In genomic region chr14:22221508-22221907, GRCh38 we compare ENCODE assay signal across 9 cellular contexts.
DNase-seq lines count a peak whose midpoint lies in the region; ATAC-seq, FAIRE-seq and TF ChIP-seq lines count a peak whose summit lies in the region.
"Had no signal": no experiment of that assay in that cellular context is flagged by ENCODE, and none has a peak within 500 bp of the region (broad histone marks: within the 10 kb centered on the region; RNA-seq: fewer than 3 reads in every experiment).

No MANE protein-coding gene starts in this region.

- H3K36me3 Mint-ChIP-seq in natural killer cell = no peaks in the 10 kb centered on the region
- no peaks in the 10 kb centered on the region for H3K36me3 Mint-ChIP-seq in natural killer cell treated with Interleukin-12 subunit alpha and Interleukin-12 subunit beta and Interleukin-15 and Interleukin-18, amount 100 ng/mL, for 72 hours
- no peaks in the 10 kb centered on the region for H3K36me3 Mint-ChIP-seq in central memory CD8-positive, alpha-beta T cell (ENCODE audit: insufficient read depth)

- H3K27ac ChIP-seq in small intestine (ENCODE audit: low read depth in 1 of 2, low read length in 1 of 2) = no peak overlapping the region

- no peaks in the 10 kb centered on the region for H3K4me1 ChIP-seq in small intestine (ENCODE audit: control insufficient read depth in 2 of 2, insufficient read depth in 1 of 2, low read depth in 1 of 2, low read length in 1 of 2)

- FAIRE-seq in small intestine (lab: Jason Lieb, UNC) = no peak

- H3K27ac Mint-ChIP-seq in natural killer cell = no peak overlapping the region
- no peak overlapping the region for H3K27ac Mint-ChIP-seq in natural killer cell treated with Interleukin-12 subunit alpha and Interleukin-12 subunit beta and Interleukin-15 and Interleukin-18, amount 100 ng/mL, for 72 hours
- H3K27ac Mint-ChIP-seq in central memory CD8-positive, alpha-beta T cell (ENCODE audit: low read depth) = peak overlapping the region; percentile 79

- H3K4me1 Mint-ChIP-seq in natural killer cell = peaks cover 16 to 26% of the 10 kb centered on the region in 2 donors
- H3K4me1 Mint-ChIP-seq in natural killer cell treated with Interleukin-12 subunit alpha and Interleukin-12 subunit beta and Interleukin-15 and Interleukin-18, amount 100 ng/mL, for 72 hours (ENCODE audit: low read depth in 2 of 2) = peaks cover 12 to 17% of the 10 kb centered on the region in 2 donors
- H3K4me1 Mint-ChIP-seq in central memory CD8-positive, alpha-beta T cell = no peaks in the 10 kb centered on the region

- ATAC-seq in natural killer cell = peak in 1 of 3 donors; percentile 29
- no peak for ATAC-seq in natural killer cell treated with Interleukin-12 subunit alpha and Interleukin-12 subunit beta and Interleukin-15 and Interleukin-18, amount 100 ng/mL, for 72 hours
- ATAC-seq in central memory CD8-positive, alpha-beta T cell (replicated peaks; ENCODE audit: extremely low read depth, poor library complexity, severe bottlenecking) = no peak

- no peaks in the 10 kb centered on the region for H3K9me3 Mint-ChIP-seq in natural killer cell
- H3K9me3 Mint-ChIP-seq in natural killer cell treated with Interleukin-12 subunit alpha and Interleukin-12 subunit beta and Interleukin-15 and Interleukin-18, amount 100 ng/mL, for 72 hours = no peaks in the 10 kb centered on the region
- no peaks in the 10 kb centered on the region for H3K9me3 Mint-ChIP-seq in central memory CD8-positive, alpha-beta T cell

- no peak overlapping the region for H3K4me3 Mint-ChIP-seq in natural killer cell
- no peak overlapping the region for H3K4me3 Mint-ChIP-seq in natural killer cell treated with Interleukin-12 subunit alpha and Interleukin-12 subunit beta and Interleukin-15 and Interleukin-18, amount 100 ng/mL, for 72 hours
- H3K4me3 Mint-ChIP-seq in central memory CD8-positive, alpha-beta T cell = peak overlapping the region; percentile 55

- peaks cover 0 to 1% of the 10 kb centered on the region in 2 donors for H3K27me3 ChIP-seq in small intestine (ENCODE audit: control insufficient read depth in 2 of 2, insufficient read depth in 2 of 2, low read length in 2 of 2)
- H3K27me3 ChIP-seq in MG63 = no peaks in the 10 kb centered on the region; the same call in 1 of the 2 replicates

- 25 to 34% (median 33%) methylated on average over 3 of the region's 3 CpGs for whole genome bisulfite sequencing in small intestine, 3 donors

- peaks cover 18 to 36% of the 10 kb centered on the region in 2 donors for H3K27me3 Mint-ChIP-seq in natural killer cell (ENCODE audit: low read depth in 2 of 2)
- peaks cover 21 to 25% of the 10 kb centered on the region in 2 donors for H3K27me3 Mint-ChIP-seq in natural killer cell treated with Interleukin-12 subunit alpha and Interleukin-12 subunit beta and Interleukin-15 and Interleukin-18, amount 100 ng/mL, for 72 hours
- H3K27me3 Mint-ChIP-seq in central memory CD8-positive, alpha-beta T cell = no peaks in the 10 kb centered on the region

- intact Hi-C loops in natural killer cell (cut with micrococcal nuclease) = no loop called here

- H3K4me3 ChIP-seq in small intestine (ENCODE audit: low read depth in 1 of 2, low read length in 2 of 2) = no peak overlapping the region
- no peak overlapping the region for H3K4me3 ChIP-seq in MG63

- DNase-seq in natural killer cell = no peak
- no peak for DNase-seq in natural killer cell treated with Interleukin-12 subunit alpha and Interleukin-12 subunit beta and Interleukin-15 and Interleukin-18, amount 100 ng/mL, for 72 hours (ENCODE audit: low spot score)
- DNase-seq in NCI-H460 (ENCODE audit: extremely low read depth, low read depth) = peak; percentile 14
- DNase-seq in central memory CD8-positive, alpha-beta T cell (ENCODE audit: low spot score in 2 of 2) = no peak
- DNase-seq in small intestine = no peak
- DNase-seq in globus pallidus (ENCODE audit: low spot score) = no peak
- DNase-seq in MG63 = no peak
- DNase-seq in cerebellar nuclear complex (lab: John Stamatoyannopoulos, UW) = no peak
- DNase-seq: activated CD4-positive, alpha-beta T cell treated with anti-CD3 and anti-CD28 coated beads, Interleukin-2, amount 50 U/mL, for 4 hours had no signal

- TF ChIP-seq CTCF in natural killer cell (IDR thresholded peaks at IDR 0.05) = peak; percentile 24

- no peaks in the 10 kb centered on the region for H3K9me3 ChIP-seq in small intestine (ENCODE audit: control insufficient read depth, low read depth)
- H3K9me3 ChIP-seq in MG63 = no peaks in the 10 kb centered on the region

- H3K36me3 ChIP-seq in small intestine (ENCODE audit: control insufficient read depth in 2 of 2, insufficient read depth in 2 of 2, low read length in 2 of 2) = no peaks in the 10 kb centered on the region
- no peaks in the 10 kb centered on the region for H3K36me3 ChIP-seq in MG63
